ENCODE assay signal across 13 cellular contexts in the genomic region with DNA sequence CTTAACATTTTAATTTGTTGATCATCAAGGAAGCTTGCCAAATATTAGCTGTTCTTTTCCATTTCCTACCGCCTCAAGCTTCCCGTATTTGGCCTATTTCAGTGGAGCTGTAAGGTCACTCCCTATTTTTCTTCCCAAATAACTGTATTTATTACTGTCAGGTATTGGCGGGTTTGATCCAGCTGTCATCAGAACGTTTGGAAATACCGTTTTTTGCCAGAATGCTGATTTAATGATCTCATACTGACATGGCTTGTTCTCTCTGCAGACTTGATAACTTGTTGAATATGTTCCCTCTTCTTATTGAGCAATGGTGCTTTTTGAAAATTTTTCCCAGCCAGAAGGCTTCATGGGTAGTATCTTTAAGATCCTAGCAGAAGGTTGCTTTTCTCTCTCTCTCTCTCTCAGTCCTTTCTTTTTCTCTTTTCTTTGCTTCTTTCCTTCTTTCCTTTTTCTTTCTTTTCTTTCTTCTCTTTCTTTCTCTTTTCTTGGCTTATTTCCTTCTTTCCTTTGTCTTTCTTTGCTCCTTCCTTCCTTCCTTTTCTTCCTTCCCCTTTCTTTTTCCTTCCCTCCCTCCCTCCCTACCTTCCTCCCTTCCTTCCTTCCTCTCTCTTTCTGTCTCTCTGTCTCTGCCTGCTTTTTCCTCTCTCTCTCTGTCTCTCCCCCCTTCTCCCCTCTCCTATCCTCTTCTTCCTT. TPM values are rescaled to one million over a fixed set of nuclear protein-coding genes. Genes with fewer than 3 reads are reported as not detected.
A peak's percentile ranks its signal among the peaks of the same experiment; 100 is the strongest.
DNase-seq lines count a peak whose midpoint lies in the region; ATAC-seq lines count a peak whose summit lies in the region.
"Had no signal": no experiment of that assay in that cellular context is flagged by ENCODE, and none has a peak within 500 bp of the region (broad histone marks: within the 10 kb centered on the region; RNA-seq: fewer than 3 reads in every experiment).

No MANE protein-coding gene starts in this region.

- no peaks in the 10 kb centered on the region; the same call in 1 of the 2 replicates for H4K20me1 ChIP-seq in GM23248 (ENCODE audit: insufficient read depth)

- H3K4me2 ChIP-seq in GM23248 (ENCODE audit: unreplicated experiment): peak overlapping the region; percentile 31

- peaks cover 8% of the 10 kb centered on the region for H3K36me3 Mint-ChIP-seq in stimulated activated memory B cell treated with anti-CD40 and anti-IgM and Interleukin-4, amounts not matched to agents 10 μg/mL and 1 μg/mL and 100 μg/mL, for 72 hours
- H3K36me3 Mint-ChIP-seq in naive thymus-derived CD8-positive, alpha-beta T cell: peaks cover 0 to 8% (median 0%) of the 10 kb centered on the region in 3 donors

- H3K9ac ChIP-seq in GM23248: 0 out of 2 replicates have a peak overlapping the region, but pooled peaks have one; percentile 12

- H3K27me3 ChIP-seq in GM23248 (replicated peaks; ENCODE audit: insufficient read depth): no peaks in the 10 kb centered on the region

- in situ Hi-C loops in GM23248 (cut with MboI): no loop called here

- POLR2A ChIA-PET in naive thymus-derived CD8-positive, alpha-beta T cell (lab: Charles Lee): interaction anchor here (0.8 kb wide), 1 partner anchor 43 kb away, joined by 4 read pairs; the partner anchor contains the start of gene CUX1

- no peaks in the 10 kb centered on the region for H3K9me3 Mint-ChIP-seq in stimulated activated memory B cell treated with anti-CD40 and anti-IgM and Interleukin-4, amounts not matched to agents 10 μg/mL and 1 μg/mL and 100 μg/mL, for 72 hours
- no peaks in the 10 kb centered on the region for H3K9me3 Mint-ChIP-seq in naive thymus-derived CD8-positive, alpha-beta T cell

- H3F3A ChIP-seq in GM23248 (ENCODE audit: insufficient read depth): peaks cover 14% of the 10 kb centered on the region

- H3K27ac Mint-ChIP-seq in stimulated activated memory B cell treated with anti-CD40 and anti-IgM and Interleukin-4, amounts not matched to agents 10 μg/mL and 1 μg/mL and 100 μg/mL, for 72 hours: peak overlapping the region; percentile 79
- peak overlapping the region in 4 of 10 donors; percentile 14 to 46 (median 23) for H3K27ac Mint-ChIP-seq in naive thymus-derived CD8-positive, alpha-beta T cell

- H3K9me3 ChIP-seq in GM23248 (ENCODE audit: low read depth): no peaks in the 10 kb centered on the region
- H3K9me3 ChIP-seq: mucosa of descending colon had no signal

- peaks cover 19% of the 10 kb centered on the region for H3K4me1 ChIP-seq in GM23248 (ENCODE audit: insufficient read depth)

- peak overlapping the region; percentile 6; the same call in 1 of the 2 replicates for H3K27ac ChIP-seq in GM23248

- no peaks in the 10 kb centered on the region for H3K36me3 ChIP-seq in GM23248 (ENCODE audit: low read depth)

- intact Hi-C loops in left ventricle myocardium superior (cut with micrococcal nuclease): no loop called here

- peak; percentile 1 for ATAC-seq in left ventricle myocardium superior
- ATAC-seq in stimulated activated memory B cell treated with anti-CD40 and anti-IgM and Interleukin-4, amounts not matched to agents 10 μg/mL and 1 μg/mL and 100 μg/mL, for 72 hours: no peak
- ATAC-seq in naive thymus-derived CD8-positive, alpha-beta T cell: no peak
- ATAC-seq: mucosa of descending colon had no signal

- no peak overlapping the region for H3K4me3 Mint-ChIP-seq in stimulated activated memory B cell treated with anti-CD40 and anti-IgM and Interleukin-4, amounts not matched to agents 10 μg/mL and 1 μg/mL and 100 μg/mL, for 72 hours
- H3K4me3 Mint-ChIP-seq in naive thymus-derived CD8-positive, alpha-beta T cell: no peak overlapping the region

- DNase-seq in GM23248 (peak; percentile 62), amniotic epithelial cell (ENCODE audit: low read depth) (peak; percentile 72), left ventricle myocardium superior (no peak), 8988T (no peak), NCI-H69 (lab: John Stamatoyannopoulos, UW) (no peak), RPMI8226 (no peak)
- DNase-seq in naive thymus-derived CD8-positive, alpha-beta T cell: no peak
- DNase-seq: activated CD4-positive, CD25-positive, alpha-beta regulatory T cell; DMS53; hippocampal formation; mucosa of descending colon; NCI-H2029 treated with DMSO at 0.1 percent for 48 hours had no signal

- 10 to 11% methylated on average over 5 of the region's 5 CpGs for WGBS in GM23248 (ENCODE audit: low coverage in 1 of 2, low lambda C conversion rate in 2 of 2, missing lambda C conversion rate in 2 of 2), 2 experiments

- H3K4me1 Mint-ChIP-seq in stimulated activated memory B cell treated with anti-CD40 and anti-IgM and Interleukin-4, amounts not matched to agents 10 μg/mL and 1 μg/mL and 100 μg/mL, for 72 hours: peaks cover 65% of the 10 kb centered on the region
- H3K4me1 Mint-ChIP-seq in naive thymus-derived CD8-positive, alpha-beta T cell: peaks cover 23 to 65% (median 49%) of the 10 kb centered on the region in 4 donors

- H3K27me3 Mint-ChIP-seq in stimulated activated memory B cell treated with anti-CD40 and anti-IgM and Interleukin-4, amounts not matched to agents 10 μg/mL and 1 μg/mL and 100 μg/mL, for 72 hours: no peaks in the 10 kb centered on the region
- no peaks in the 10 kb centered on the region for H3K27me3 Mint-ChIP-seq in naive thymus-derived CD8-positive, alpha-beta T cell

- no peak overlapping the region; the same call in 1 of the 2 replicates for H3K4me3 ChIP-seq in GM23248
- H3K4me3 ChIP-seq: mucosa of descending colon had no signal

- H3K79me2 ChIP-seq in GM23248 (ENCODE audit: insufficient read depth): peaks cover 87% of the 10 kb centered on the region

- no peaks in the 10 kb centered on the region for H3K9me2 ChIP-seq in GM23248 (ENCODE audit: insufficient read depth)

- H2AFZ ChIP-seq in GM23248: peak overlapping the region; percentile 13; the same call in 1 of the 2 replicates

RNA-seq across cellular contexts. Expression of gene CUX1, which starts 42.1 kb away (rescaled TPM):
- 34.9 and 42.0 TPM in 2 replicates for total RNA-seq in GM23248 (2014; rRNA removed; shearing (Covaris generic))
- 30.2 and 34.1 TPM in 2 replicates for polyA plus RNA-seq in GM23248 (2016; fragmentation: Nextera tagmentation; extraction: Ambion mirVana)
- 123 TPM for total RNA-seq in left ventricle myocardium superior
- total RNA-seq in naive thymus-derived CD8-positive, alpha-beta T cell: 10 to 100 TPM; 61.4 to 66.2 TPM
- polyA plus RNA-seq in naive thymus-derived CD8-positive, alpha-beta T cell: 10 to 100 TPM; 10.3 to 24.1 (median 14.4) TPM

Comparison
In these comparisons a context has a peak if more than half of its experiments do, and no peak if none do; other contexts are left out.
1. DNase-seq: peak in GM23248 (single experiment) and amniotic epithelial cell (single experiment); none in left ventricle myocardium superior (single experiment), 8988T (single experiment), NCI-H69 (single experiment), RPMI8226 (single experiment) and naive thymus-derived CD8-positive, alpha-beta T cell (0 of 10).